Comparison of ENCODE assay signal across 24 cellular contexts in the genomic region with DNA sequence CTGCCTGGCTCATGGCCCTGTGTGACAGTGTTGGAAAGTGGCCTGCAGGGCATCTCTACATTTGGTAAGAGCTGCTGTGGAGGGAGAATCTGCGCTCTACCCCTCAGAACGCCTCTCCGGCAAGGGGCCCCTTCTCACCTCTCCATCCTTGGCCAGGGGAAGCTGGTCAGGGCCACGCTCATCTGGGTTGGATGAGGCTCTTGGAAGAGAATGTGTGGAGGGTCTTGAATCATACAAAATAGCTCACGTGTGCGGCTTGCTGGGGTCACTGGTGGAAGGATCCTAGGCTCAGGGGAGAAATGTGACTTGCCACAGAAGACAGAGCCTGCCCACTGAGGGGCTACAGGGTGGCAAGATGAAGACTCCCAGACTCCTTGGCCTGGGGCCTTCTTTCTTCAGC.
A peak's percentile ranks its signal among the peaks of the same experiment; 100 is the strongest.
DNase-seq lines count a peak whose midpoint lies in the region; ATAC-seq and TF ChIP-seq lines count a peak whose summit lies in the region.
"Had no signal": no experiment of that assay in that cellular context is flagged by ENCODE, and none has a peak within 500 bp of the region (broad histone marks: within the 10 kb centered on the region; RNA-seq: fewer than 3 reads in every experiment).

No MANE protein-coding gene starts in this region.

- H3K9me3 Mint-ChIP-seq in activated CD4-positive, alpha-beta T cell treated with anti-CD3 and anti-CD28 coated beads for 36 hours (ENCODE audit: low read depth) = no peaks in the 10 kb centered on the region
- no peaks in the 10 kb centered on the region for H3K9me3 Mint-ChIP-seq in activated naive CD8-positive, alpha-beta T cell (ENCODE audit: low read depth)
- peaks cover 4% of the 10 kb centered on the region for H3K9me3 Mint-ChIP-seq in activated naive CD8-positive, alpha-beta T cell treated with anti-CD3 and anti-CD28 coated beads, Interleukin-2, amount 50 U/mL, for 24 hours

- CTCF ChIA-PET in activated CD4-positive, alpha-beta T cell treated with anti-CD3 and anti-CD28 coated beads for 36 hours (lab: Charles Lee) = interaction anchor here (1.1 to 1.7 kb wide), 3 partner anchors 11 to 129 kb away, joined by 3 to 7 read pairs (median 4); no protein-coding TSS in a partner anchor

- H3K4me3 ChIP-seq in esophagus muscularis mucosa = no peak overlapping the region
- H3K4me3 ChIP-seq: GM23248 had no signal

- no peak for DNase-seq in activated CD4-positive, alpha-beta T cell treated with anti-CD3 and anti-CD28 coated beads for 36 hours
- DNase-seq in activated CD4-positive, alpha-beta T cell treated with anti-CD3 and anti-CD28 coated beads for 1 hour = no peak
- no peak for DNase-seq in activated naive CD8-positive, alpha-beta T cell treated with anti-CD3 and anti-CD28 coated beads, Interleukin-2, amount 50 U/mL, for 24 hours
- DNase-seq in esophagus muscularis mucosa (ENCODE audit: extremely low spot score) = peak; percentile 64
- no peak for DNase-seq in HuH-7 (ENCODE audit: low spot score)
- no peak for DNase-seq in glomerular visceral epithelial cell (ENCODE audit: extremely low spot score)
- DNase-seq: GM23248, H7, Karpas-422, NCI-H1092 treated with DMSO at 0.1 percent for 48 hours, NCI-H1436, NCI-H187, NCI-H2081 treated with DMSO at 0.1 percent for 48 hours, NCI-H2171, NCI-H226, NCI-H510A, NCI-H69, Right ventricle myocardium superior, RPMI8226 had no signal

- ATAC-seq in activated CD4-positive, alpha-beta T cell treated with anti-CD3 and anti-CD28 coated beads for 36 hours = no peak
- ATAC-seq in activated naive CD8-positive, alpha-beta T cell treated with anti-CD3 and anti-CD28 coated beads, Interleukin-2, amount 50 U/mL, for 24 hours = no peak

- intact Hi-C loops in activated CD4-positive, alpha-beta T cell treated with anti-CD3 and anti-CD28 coated beads for 36 hours (cut with DNase I, micrococcal nuclease) = loop anchor here in 1 of 2 experiments (10.0 kb wide), 1 partner anchor 1194 kb away; no protein-coding TSS in a partner anchor
- intact Hi-C loops in esophagus muscularis mucosa (cut with DNase I) = no loop called here

- H3K4me1 ChIP-seq in esophagus muscularis mucosa = no peaks in the 10 kb centered on the region

- no peak for TF ChIP-seq CTCF in esophagus muscularis mucosa (IDR thresholded peaks at IDR 0.05)

- H3K36me3 ChIP-seq in esophagus muscularis mucosa = no peaks in the 10 kb centered on the region

- no peaks in the 10 kb centered on the region for H3K27me3 Mint-ChIP-seq in activated CD4-positive, alpha-beta T cell treated with anti-CD3 and anti-CD28 coated beads for 36 hours
- no peaks in the 10 kb centered on the region for H3K27me3 Mint-ChIP-seq in activated naive CD8-positive, alpha-beta T cell
- no peaks in the 10 kb centered on the region for H3K27me3 Mint-ChIP-seq in activated naive CD8-positive, alpha-beta T cell treated with anti-CD3 and anti-CD28 coated beads, Interleukin-2, amount 50 U/mL, for 24 hours
- H3K27me3 Mint-ChIP-seq: B cell had no signal

- H3K27ac ChIP-seq in esophagus muscularis mucosa (replicated peaks in 1 of 4) = no peak overlapping the region
- H3K27ac ChIP-seq: 22Rv1, C4-2B, GM23248, HL-60 had no signal

- H3K27me3 ChIP-seq in esophagus muscularis mucosa = peaks cover 0 to 20% (median 0%) of the 10 kb centered on the region in 4 donors

- POLR2A ChIA-PET in activated CD4-positive, alpha-beta T cell treated with anti-CD3 and anti-CD28 coated beads for 36 hours (lab: Charles Lee) = no interaction called here

- TF ChIP-seq POLR2A in esophagus muscularis mucosa (IDR thresholded peaks at IDR 0.05; ENCODE audit: low read depth) = no peak

- peaks cover 40% of the 10 kb centered on the region for H3K36me3 Mint-ChIP-seq in activated CD4-positive, alpha-beta T cell treated with anti-CD3 and anti-CD28 coated beads for 36 hours (ENCODE audit: low read depth)
- peaks cover 20% of the 10 kb centered on the region for H3K36me3 Mint-ChIP-seq in activated naive CD8-positive, alpha-beta T cell
- peaks cover 23% of the 10 kb centered on the region for H3K36me3 Mint-ChIP-seq in activated naive CD8-positive, alpha-beta T cell treated with anti-CD3 and anti-CD28 coated beads, Interleukin-2, amount 50 U/mL, for 24 hours (ENCODE audit: low read depth)

- H3K27ac Mint-ChIP-seq in activated CD4-positive, alpha-beta T cell treated with anti-CD3 and anti-CD28 coated beads for 36 hours = peak overlapping the region; percentile 28
- H3K27ac Mint-ChIP-seq in activated naive CD8-positive, alpha-beta T cell = peak overlapping the region; percentile 75
- no peak overlapping the region for H3K27ac Mint-ChIP-seq in activated naive CD8-positive, alpha-beta T cell treated with anti-CD3 and anti-CD28 coated beads, Interleukin-2, amount 50 U/mL, for 24 hours
- H3K27ac Mint-ChIP-seq: B cell had no signal

- H3K4me1 Mint-ChIP-seq in activated CD4-positive, alpha-beta T cell treated with anti-CD3 and anti-CD28 coated beads for 36 hours = peaks cover 71% of the 10 kb centered on the region
- H3K4me1 Mint-ChIP-seq in activated naive CD8-positive, alpha-beta T cell (ENCODE audit: low read depth) = peaks cover 71% of the 10 kb centered on the region
- peaks cover 66% of the 10 kb centered on the region for H3K4me1 Mint-ChIP-seq in activated naive CD8-positive, alpha-beta T cell treated with anti-CD3 and anti-CD28 coated beads, Interleukin-2, amount 50 U/mL, for 24 hours

- TF ChIP-seq EP300 in esophagus muscularis mucosa (IDR thresholded peaks at IDR 0.05) = no peak

- no peaks in the 10 kb centered on the region for H3K9me3 ChIP-seq in esophagus muscularis mucosa

- 95% methylated on average over 6 of the region's 6 CpGs for WGBS in esophagus muscularis mucosa

- no peak overlapping the region for H3K4me3 Mint-ChIP-seq in activated CD4-positive, alpha-beta T cell treated with anti-CD3 and anti-CD28 coated beads for 36 hours
- no peak overlapping the region for H3K4me3 Mint-ChIP-seq in activated naive CD8-positive, alpha-beta T cell
- no peak overlapping the region for H3K4me3 Mint-ChIP-seq in activated naive CD8-positive, alpha-beta T cell treated with anti-CD3 and anti-CD28 coated beads, Interleukin-2, amount 50 U/mL, for 24 hours
- H3K4me3 Mint-ChIP-seq: B cell had no signal
